21 cellular contexts compared by ENCODE assay signal in genomic region chr19:5895409-5895808, GRCh38. TPM values are rescaled to one million over a fixed set of nuclear protein-coding genes. Genes with fewer than 3 reads are reported as not detected.
DNase-seq lines count a peak whose midpoint lies in the region; ATAC-seq and TF ChIP-seq lines count a peak whose summit lies in the region.
"Had no signal": no experiment of that assay in that cellular context is flagged by ENCODE, and none has a peak within 500 bp of the region (broad histone marks: within the 10 kb centered on the region; RNA-seq: fewer than 3 reads in every experiment).

No MANE protein-coding gene starts in this region.

- intact Hi-C loops in MCF 10A (cut with micrococcal nuclease) = no loop called here
- intact Hi-C loops in left ventricle myocardium inferior (cut with micrococcal nuclease) = no loop called here
- intact Hi-C loops in stomach (cut with DNase I; ENCODE audit: low total_unique reads) = loop anchor here (10.0 kb wide), 1 partner anchor 91 kb away; the partner anchor contains the start of gene NRTN
- intact Hi-C loops in naive thymus-derived CD4-positive, alpha-beta T cell (cut with micrococcal nuclease) = no loop called here

- H3K79me2 ChIP-seq in Karpas-422 (ENCODE audit: low read length) = peaks cover 12% of the 10 kb centered on the region

- ATAC-seq in naive thymus-derived CD4-positive, alpha-beta T cell = no peak

- no peaks in the 10 kb centered on the region for H3K9me2 ChIP-seq in Karpas-422 (replicated peaks; ENCODE audit: insufficient read depth, low read length)

- TSS peak; percentile 4 for BruUV-seq in MCF 10A (replicated peaks; lab: Mats Ljungman, UMichigan)

- POLR2A ChIA-PET in MCF 10A (lab: Yijun Ruan, JAX) = no interaction called here
- POLR2A ChIA-PET in naive thymus-derived CD4-positive, alpha-beta T cell (lab: Charles Lee) = interaction anchor here (0.9 kb wide), 1 partner anchor 8 kb away, joined by 3 read pairs; the partner anchor contains the start of gene NDUFA11

- H3K9me3 ChIP-seq in Karpas-422 (ENCODE audit: low read length) (no peaks in the 10 kb centered on the region), left ventricle myocardium inferior (replicated peaks) (no peaks in the 10 kb centered on the region), stomach (no peaks in the 10 kb centered on the region)
- H3K9me3 ChIP-seq in naive thymus-derived CD4-positive, alpha-beta T cell (ENCODE audit: control insufficient read depth in 2 of 3, low read length in 3 of 3) = no peaks in the 10 kb centered on the region

- H3K9me3 Mint-ChIP-seq in MCF 10A (ENCODE audit: unreplicated experiment) = no peaks in the 10 kb centered on the region
- no peaks in the 10 kb centered on the region for H3K9me3 Mint-ChIP-seq in naive thymus-derived CD4-positive, alpha-beta T cell
- H3K9me3 Mint-ChIP-seq: IgD-negative memory B cell had no signal

- no peaks in the 10 kb centered on the region for H3K4me1 Mint-ChIP-seq in MCF 10A (ENCODE audit: insufficient read depth, unreplicated experiment)
- peaks cover 0 to 11% (median 5%) of the 10 kb centered on the region in 7 donors for H3K4me1 Mint-ChIP-seq in naive thymus-derived CD4-positive, alpha-beta T cell
- H3K4me1 Mint-ChIP-seq: CD14-positive monocyte, IgD-negative memory B cell had no signal

- H3K4me1 ChIP-seq in Karpas-422 (ENCODE audit: low read length) = no peaks in the 10 kb centered on the region
- peaks cover 44% of the 10 kb centered on the region for H3K4me1 ChIP-seq in left ventricle myocardium inferior
- H3K4me1 ChIP-seq in stomach = peaks cover 16 to 62% (median 32%) of the 10 kb centered on the region in 4 donors
- H3K4me1 ChIP-seq in naive thymus-derived CD4-positive, alpha-beta T cell (ENCODE audit: control insufficient read depth in 2 of 2, insufficient read depth in 2 of 2, low read length in 2 of 2) = no peaks in the 10 kb centered on the region

- H3K27ac Mint-ChIP-seq in MCF 10A (ENCODE audit: low read depth, unreplicated experiment) = no peak overlapping the region
- no peak overlapping the region for H3K27ac Mint-ChIP-seq in naive thymus-derived CD4-positive, alpha-beta T cell
- H3K27ac Mint-ChIP-seq: CD14-positive monocyte, IgD-negative memory B cell had no signal

- peaks cover 20% of the 10 kb centered on the region for H3K36me3 Mint-ChIP-seq in MCF 10A (ENCODE audit: insufficient read depth, unreplicated experiment)
- H3K36me3 Mint-ChIP-seq in naive thymus-derived CD4-positive, alpha-beta T cell = peaks cover 0 to 5% (median 0%) of the 10 kb centered on the region in 5 donors

- H3K27ac ChIP-seq in Karpas-422 (ENCODE audit: low read length) (no peak overlapping the region), left ventricle myocardium inferior (replicated peaks) (peak overlapping the region; percentile 77), stomach (peak overlapping the region in 2 of 5 donors; percentile 52 to 77)
- no peak overlapping the region for H3K27ac ChIP-seq in naive thymus-derived CD4-positive, alpha-beta T cell (ENCODE audit: low read depth, low read length)

- CTCF ChIA-PET in MCF 10A (lab: Yijun Ruan, JAX) = interaction anchor here (0.8 kb wide), 1 partner anchor 92 kb away, joined by 4 read pairs; no protein-coding TSS in a partner anchor
- CTCF ChIA-PET in naive thymus-derived CD4-positive, alpha-beta T cell (lab: Charles Lee) = no interaction called here

- no peak overlapping the region for H3K4me3 ChIP-seq in Karpas-422 (ENCODE audit: low read length)
- H3K4me3 ChIP-seq in left ventricle myocardium inferior = no peak overlapping the region
- no peak overlapping the region for H3K4me3 ChIP-seq in stomach
- H3K4me3 ChIP-seq in naive thymus-derived CD4-positive, alpha-beta T cell (ENCODE audit: low read length) = no peak overlapping the region

- H3K36me3 ChIP-seq in Karpas-422 (ENCODE audit: insufficient read depth, low read length) = no peaks in the 10 kb centered on the region
- peaks cover 28% of the 10 kb centered on the region for H3K36me3 ChIP-seq in left ventricle myocardium inferior
- peaks cover 22 to 44% (median 36%) of the 10 kb centered on the region in 4 donors for H3K36me3 ChIP-seq in stomach
- H3K36me3 ChIP-seq in naive thymus-derived CD4-positive, alpha-beta T cell (ENCODE audit: control insufficient read depth in 2 of 3, insufficient read depth in 3 of 3, low read length in 3 of 3) = peaks cover 0 to 42% (median 0%) of the 10 kb centered on the region in 3 experiments

- no peak overlapping the region for H2AFZ ChIP-seq in Karpas-422 (ENCODE audit: low read length)

- H3K27me3 ChIP-seq in Karpas-422 (ENCODE audit: low read length) = no peaks in the 10 kb centered on the region
- H3K27me3 ChIP-seq in left ventricle myocardium inferior (ENCODE audit: low read depth) = peaks cover 18% of the 10 kb centered on the region
- H3K27me3 ChIP-seq in stomach = peaks cover 0 to 21% (median 14%) of the 10 kb centered on the region in 3 donors
- no peaks in the 10 kb centered on the region for H3K27me3 ChIP-seq in naive thymus-derived CD4-positive, alpha-beta T cell (ENCODE audit: control insufficient read depth in 2 of 2, insufficient read depth in 2 of 2, low read length in 2 of 2)

- no peak overlapping the region for H3K9ac ChIP-seq in Karpas-422 (ENCODE audit: low read length)

- DNase-seq in Karpas-422 (peak; percentile 31), MCF 10A (ENCODE audit: unreplicated experiment) (no peak), left ventricle myocardium inferior (no peak), stomach (no peak), dedifferentiated amniotic fluid mesenchymal stem cell (ENCODE audit: extremely low spot score) (no peak)
- DNase-seq in activated CD4-positive, alpha-beta T cell treated with anti-CD3 and anti-CD28 coated beads for 48 hours = no peak
- DNase-seq in naive thymus-derived CD4-positive, alpha-beta T cell = no peak
- DNase-seq: ACHN; AML-193; COR-L47; DMS 273 treated with DMSO at 0.1 percent for 48 hours; DND-41; NCI-H1105 treated with DMSO at 0.1 percent for 48 hours; NCI-H1694 treated with DMSO at 0.1 percent for 48 hours; NCI-H510A; NCI-H748 treated with DMSO at 0.1 percent for 48 hours; NK-92 treated with Interleukin-12 subunit alpha and Interleukin-12 subunit beta, amount 100 ng/mL, for 24 hours; SHP77 treated with DMSO at 0.1 percent for 48 hours had no signal

- peak; percentile 32 for TF ChIP-seq EP300 in stomach (IDR thresholded peaks at IDR 0.05)

- no peak overlapping the region for H3K4me3 Mint-ChIP-seq in MCF 10A (ENCODE audit: unreplicated experiment)
- no peak overlapping the region for H3K4me3 Mint-ChIP-seq in naive thymus-derived CD4-positive, alpha-beta T cell
- H3K4me3 Mint-ChIP-seq: CD14-positive monocyte, IgD-negative memory B cell had no signal

- H3K4me2 ChIP-seq in Karpas-422 (ENCODE audit: low read depth, low read length, poor library complexity, severe bottlenecking) = no peak overlapping the region

- 79 to 83% (median 82%) methylated on average over 10 to 15 of the region's 15 CpGs for WGBS in stomach, 5 donors

- TF ChIP-seq POLR2A in stomach (IDR thresholded peaks at IDR 0.05) = no peak

- no peaks in the 10 kb centered on the region for H3K27me3 Mint-ChIP-seq in MCF 10A (ENCODE audit: insufficient read depth, unreplicated experiment)
- peaks cover 0 to 2% (median 0%) of the 10 kb centered on the region in 5 donors for H3K27me3 Mint-ChIP-seq in naive thymus-derived CD4-positive, alpha-beta T cell
- H3K27me3 Mint-ChIP-seq: IgD-negative memory B cell had no signal

- H4K20me1 ChIP-seq in Karpas-422 (ENCODE audit: insufficient read depth, low read depth, low read length) = peaks cover 30% of the 10 kb centered on the region; the same call in 1 of the 2 replicates

- TF ChIP-seq CTCF in MCF 10A (IDR thresholded peaks at IDR 0.05; ENCODE audit: unreplicated experiment) = no peak
- no peak for TF ChIP-seq CTCF in left ventricle myocardium inferior (IDR thresholded peaks at IDR 0.05; ENCODE audit: borderline replicate concordance)
- TF ChIP-seq CTCF in stomach (IDR thresholded peaks at IDR 0.05) = no peak

RNA-seq across cellular contexts. Expression of gene NDUFA11, which starts 8.2 kb away (rescaled TPM):
- 217 and 384 TPM in 2 replicates for total RNA-seq in Karpas-422 (2014; rRNA removed; shearing (Covaris generic); ENCODE audit: low replicate concordance)
- 239 and 243 TPM in 2 replicates for total RNA-seq in MCF 10A (2022)
- 590 TPM for total RNA-seq in left ventricle myocardium inferior
- total RNA-seq in stomach = 100 to 1,000 TPM in 4 of 5 donors, 10 to 100 TPM in 1; 22.2 to 474 (median 130) TPM
- 100 to 1,000 TPM; 490 to 524 (median 492) TPM for polyA plus RNA-seq in stomach
- total RNA-seq in naive thymus-derived CD4-positive, alpha-beta T cell = 100 to 1,000 TPM; 108 to 241 (median 135) TPM
- 100 to 1,000 TPM; 381 to 415 TPM for polyA plus RNA-seq in naive thymus-derived CD4-positive, alpha-beta T cell

RNA-seq across cellular contexts. Expression of gene VMAC, which starts 9.3 kb away (rescaled TPM):
- total RNA-seq in Karpas-422 (2014; rRNA removed; shearing (Covaris generic); ENCODE audit: low replicate concordance) = 8.9 and 19.8 TPM in 2 replicates
- total RNA-seq in MCF 10A (2022) (6.6 and 7.0 TPM in 2 replicates), left ventricle myocardium inferior (2.5 TPM), stomach (10 to 100 TPM in 3 of 5 donors, 1 to 10 TPM in 2; 3.6 to 60.8 (median 13.8) TPM)
- polyA plus RNA-seq in stomach = 1 to 10 TPM; 4.3 to 5.0 (median 4.7) TPM
- total RNA-seq in naive thymus-derived CD4-positive, alpha-beta T cell = 10 to 100 TPM; 13.1 to 39.4 (median 27.8) TPM
- 1 to 10 TPM; 6.3 to 7.0 TPM for polyA plus RNA-seq in naive thymus-derived CD4-positive, alpha-beta T cell

RNA-seq across cellular contexts. Expression of gene CAPS, which starts 18.6 kb away (rescaled TPM):
- 3.8 and 17.8 TPM in 2 replicates for total RNA-seq in Karpas-422 (2014; rRNA removed; shearing (Covaris generic); ENCODE audit: low replicate concordance)
- total RNA-seq in MCF 10A (2022) = 7.3 and 8.5 TPM in 2 replicates
- 6.1 TPM for total RNA-seq in left ventricle myocardium inferior
- total RNA-seq in stomach = 100 to 1,000 TPM in 1 of 5 donors, 10 to 100 TPM in 4; 27.2 to 143 (median 54.8) TPM
- 10 to 100 TPM; 34.5 to 50.4 (median 44.0) TPM for polyA plus RNA-seq in stomach
- total RNA-seq in naive thymus-derived CD4-positive, alpha-beta T cell = 10 to 100 TPM; 22.1 to 80.6 (median 58.5) TPM
- 1 to 10 TPM; 1.6 to 4.1 TPM for polyA plus RNA-seq in naive thymus-derived CD4-positive, alpha-beta T cell

RNA-seq across cellular contexts. Expression of gene FUT5, which starts 25.1 kb away (rescaled TPM):
- total RNA-seq in Karpas-422 (2014; rRNA removed; shearing (Covaris generic); ENCODE audit: low replicate concordance) = not detected in 2 replicates
- total RNA-seq in MCF 10A (2022) (not detected in 2 replicates), left ventricle myocardium inferior (not detected), stomach (under 1 TPM in 1 of 5 donors, not detected in 4; 0.37 TPM)
- polyA plus RNA-seq in stomach = not detected
- 1 to 10 TPM in 2 of 5 experiments, under 1 TPM in 1, not detected in 2; 0.24 to 6.2 (median 2.5) TPM for total RNA-seq in naive thymus-derived CD4-positive, alpha-beta T cell
- polyA plus RNA-seq in naive thymus-derived CD4-positive, alpha-beta T cell = not detected
- total RNA-seq: G401 had no signal
- polyA plus RNA-seq: CD14-positive monocyte, IgD-negative memory B cell had no signal

RNA-seq across cellular contexts. Expression of gene FUT3, which starts 44.2 kb away (rescaled TPM):
- total RNA-seq in Karpas-422 (2014; rRNA removed; shearing (Covaris generic); ENCODE audit: low replicate concordance) = not detected in 2 replicates
- total RNA-seq in MCF 10A (2022) (0.22 and 0.51 TPM in 2 replicates), left ventricle myocardium inferior (not detected), stomach (100 to 1,000 TPM in 1 of 5 donors, 1 to 10 TPM in 4; 1.1 to 119 (median 8.5) TPM)
- 10 to 100 TPM in 1 of 3 donors, 1 to 10 TPM in 2; 2.0 to 36.5 (median 5.0) TPM for polyA plus RNA-seq in stomach
- total RNA-seq in naive thymus-derived CD4-positive, alpha-beta T cell = under 1 TPM in 2 of 5 experiments, not detected in 3; 0.29 to 0.45 TPM
- polyA plus RNA-seq in naive thymus-derived CD4-positive, alpha-beta T cell = not detected
- total RNA-seq: G401 had no signal
- polyA plus RNA-seq: CD14-positive monocyte, IgD-negative memory B cell had no signal
